ENCODE assay signal across 32 cellular contexts in the genomic region with DNA sequence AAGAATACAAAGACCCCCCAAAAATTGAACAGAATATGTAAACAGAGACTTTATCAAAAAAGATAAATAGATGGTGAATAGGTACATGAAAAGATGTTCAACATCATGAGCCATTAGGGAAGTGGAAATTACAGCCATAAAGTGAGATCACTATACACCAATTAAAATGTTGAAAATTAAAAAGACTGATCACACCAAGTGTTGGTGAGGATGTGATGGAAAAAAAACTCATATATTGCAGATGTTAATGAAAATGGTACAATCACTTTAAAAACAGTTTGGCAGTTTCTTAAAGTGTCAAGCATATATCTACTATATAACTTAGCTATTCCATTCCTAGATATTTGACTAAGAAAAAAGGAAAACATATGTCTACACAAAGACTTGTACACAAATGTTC.
DNase-seq lines count a peak whose midpoint lies in the region; ATAC-seq, FAIRE-seq and TF ChIP-seq lines count a peak whose summit lies in the region.
"Had no signal": no experiment of that assay in that cellular context is flagged by ENCODE, and none has a peak within 500 bp of the region (broad histone marks: within the 10 kb centered on the region; RNA-seq: fewer than 3 reads in every experiment).

No MANE protein-coding gene starts in this region.

- no peak for TF ChIP-seq CTCF in HepG2 (CRISPR knock-in tag; IDR thresholded peaks at IDR 0.05)
- TF ChIP-seq CTCF in right lobe of liver (IDR thresholded peaks at IDR 0.05): no peak
- TF ChIP-seq CTCF in DND-41 (IDR thresholded peaks at IDR 0.05; ENCODE audit: borderline replicate concordance, extremely low read depth, low read length, poor library complexity, severe bottlenecking): no peak
- TF ChIP-seq CTCF in HEK293 (tag by site-specific recombination; IDR thresholded peaks at IDR 0.05): no peak

- no TSS peak for BruUV-seq in HepG2 (replicated peaks; lab: Mats Ljungman, UMichigan)

- H2AFZ ChIP-seq in HepG2 (ENCODE audit: low read length) (no peak overlapping the region), DND-41 (ENCODE audit: low read depth, low read length) (no peak overlapping the region)

- H3K9me3 ChIP-seq in HepG2 (ENCODE audit: low read length) (no peaks in the 10 kb centered on the region), right lobe of liver (peaks cover 0 to 5% (median 0%) of the 10 kb centered on the region in 4 donors), DND-41 (ENCODE audit: insufficient read depth, low read length, severe bottlenecking) (peaks cover 10% of the 10 kb centered on the region), HEK293 (ENCODE audit: control insufficient read depth, insufficient read depth, low read depth, low read length) (no peaks in the 10 kb centered on the region)
- H3K9me3 ChIP-seq: BE2C, Caco-2 had no signal

- H3K9ac ChIP-seq in HepG2 (ENCODE audit: insufficient read depth, low read depth, low read length) (no peak overlapping the region), DND-41 (ENCODE audit: low read depth, low read length) (no peak overlapping the region)
- H3K9ac ChIP-seq: BLaER1; BLaER1 treated with 17β-estradiol and CSF1 and Interleukin-3, amounts not matched to agents 10 nM and 100 nM had no signal

- H3K79me2 ChIP-seq in HepG2 (ENCODE audit: insufficient read depth, low read length): no peaks in the 10 kb centered on the region
- H3K79me2 ChIP-seq in DND-41 (ENCODE audit: insufficient read depth, low read length): no peaks in the 10 kb centered on the region

- H3K27ac ChIP-seq in HepG2 (ENCODE audit: extremely low read length, insufficient read depth, low read length) (no peak overlapping the region), right lobe of liver (no peak overlapping the region), DND-41 (ENCODE audit: low read length) (0 out of 2 replicates have a peak overlapping the region, but pooled peaks have one; percentile 99), HEK293 (ENCODE audit: extremely low read depth, low read depth, low read length) (no peak overlapping the region)
- H3K27ac ChIP-seq: 22Rv1; A549; BLaER1; BLaER1 treated with 17β-estradiol and CSF1 and Interleukin-3, amounts not matched to agents 10 nM and 100 nM; C4-2B had no signal

- peak; percentile 15 for FAIRE-seq in HepG2 (lab: Jason Lieb, UNC)
- FAIRE-seq: A204.1, A549, D721Med had no signal

- POLR2A ChIA-PET in HepG2 (lab: Yijun Ruan, JAX): no interaction called here
- POLR2A ChIA-PET in HEK293 (lab: Yijun Ruan, JAX): no interaction called here

- no peak for TF ChIP-seq RAD21 in HepG2 (CRISPR knock-in tag; IDR thresholded peaks at IDR 0.05)

- intact Hi-C loops in HepG2 (cut with micrococcal nuclease; ENCODE audit: unreplicated experiment): no loop called here
- intact Hi-C loops in right lobe of liver (cut with DNase I): no loop called here

- no peaks in the 10 kb centered on the region for H3K27me3 ChIP-seq in HepG2 (ENCODE audit: control insufficient read depth in 1 of 2, insufficient read depth in 2 of 2, low read length in 2 of 2)
- no peaks in the 10 kb centered on the region for H3K27me3 ChIP-seq in right lobe of liver
- H3K27me3 ChIP-seq in DND-41 (ENCODE audit: insufficient read depth, low read length, poor library complexity): no peaks in the 10 kb centered on the region
- H3K27me3 ChIP-seq: BE2C; BLaER1; BLaER1 treated with 17β-estradiol and CSF1 and Interleukin-3, amounts not matched to agents 10 nM and 100 nM had no signal

- H3K4me1 ChIP-seq in HepG2 (ENCODE audit: insufficient read depth, low read length) (no peaks in the 10 kb centered on the region), right lobe of liver (no peaks in the 10 kb centered on the region), DND-41 (ENCODE audit: insufficient read depth, low read length) (peaks cover 47% of the 10 kb centered on the region), HEK293 (ENCODE audit: control insufficient read depth, insufficient read depth, low read length) (no peaks in the 10 kb centered on the region)
- H3K4me1 ChIP-seq: A549, BE2C, Caco-2 had no signal

- H4K20me1 ChIP-seq in HepG2 (ENCODE audit: insufficient read depth, low read length) (no peaks in the 10 kb centered on the region), DND-41 (ENCODE audit: insufficient read depth, low read length) (no peaks in the 10 kb centered on the region)
- H4K20me1 ChIP-seq: BLaER1; BLaER1 treated with 17β-estradiol and CSF1 and Interleukin-3, amounts not matched to agents 10 nM and 100 nM had no signal

- no peak for TF ChIP-seq EP300 in HepG2 (IDR thresholded peaks at IDR 0.05; ENCODE audit: low read depth in 2 of 2, low read length in 2 of 2)
- TF ChIP-seq EP300 in HepG2 (CRISPR knock-in tag; IDR thresholded peaks at IDR 0.05; ENCODE audit: borderline replicate concordance): no peak

- H3K36me3 ChIP-seq in HepG2 (replicated peaks in 1 of 2; ENCODE audit: control insufficient read depth in 1 of 2, insufficient read depth in 2 of 2, low read length in 2 of 2) (no peaks in the 10 kb centered on the region), right lobe of liver (no peaks in the 10 kb centered on the region), DND-41 (ENCODE audit: insufficient read depth, low read length) (no peaks in the 10 kb centered on the region), HEK293 (ENCODE audit: control insufficient read depth in 2 of 2, insufficient read depth in 1 of 2, low read length in 2 of 2) (no peaks in the 10 kb centered on the region)
- H3K36me3 ChIP-seq: BE2C; BLaER1; BLaER1 treated with 17β-estradiol and CSF1 and Interleukin-3, amounts not matched to agents 10 nM and 100 nM had no signal

- in situ Hi-C loops in HepG2 (cut with HindIII; ENCODE audit: extremely low pct_ligation_motif_present, low pct_unique_long_range_greater_than_20kb): no loop called here

- TF ChIP-seq POLR2A in HepG2 (IDR thresholded peaks at IDR 0.05; ENCODE audit: insufficient read depth in 1 of 2, low read depth in 2 of 2, low read length in 2 of 2): no peak
- TF ChIP-seq POLR2A in right lobe of liver (IDR thresholded peaks at IDR 0.05): no peak

- CTCF ChIA-PET in HepG2 (lab: Yijun Ruan, JAX; ENCODE audit: low intra/inter-chr PET ratio, low total read pairs): no interaction called here
- CTCF ChIA-PET in HEK293 (lab: Yijun Ruan, JAX): interaction anchor here (1.0 kb wide), 1 partner anchor 193 kb away, joined by 5 read pairs; no protein-coding TSS in a partner anchor

- H3K4me2 ChIP-seq in HepG2 (ENCODE audit: low read depth, low read length) (no peak overlapping the region), DND-41 (ENCODE audit: insufficient read depth, low read length) (no peak overlapping the region)
- H3K4me2 ChIP-seq: A549; BLaER1; BLaER1 treated with 17β-estradiol and CSF1 and Interleukin-3, amounts not matched to agents 10 nM and 100 nM had no signal

- H3K4me3 ChIP-seq in HepG2 (replicated peaks in 1 of 3; ENCODE audit: insufficient read depth in 1 of 3, low read depth in 2 of 3, low read length in 3 of 3) (no peak overlapping the region), right lobe of liver (no peak overlapping the region), DND-41 (ENCODE audit: low read depth in 1 of 2, low read length in 2 of 2) (no peak overlapping the region), HEK293 (ENCODE audit: low read depth, low read length) (no peak overlapping the region)
- H3K4me3 ChIP-seq: A549; BLaER1; BLaER1 treated with 17β-estradiol and CSF1 and Interleukin-3, amounts not matched to agents 10 nM and 100 nM had no signal

- DNase-seq in HepG2 (ENCODE audit: low spot score) (no peak), right lobe of liver (no peak), DND-41 (no peak), SW480 (ENCODE audit: low spot score) (no peak), kidney glomerular epithelial cell (lab: John Stamatoyannopoulos, UW) (no peak)
- DNase-seq: 8988T; ACHN; AML-193; BE2C; C1 segment of cervical spinal cord; Caco-2; Calu3; CD4-positive, alpha-beta memory T cell; CD4-positive, alpha-beta T cell; CD4-positive, CD25-positive, alpha-beta regulatory T cell; CD8-positive, alpha-beta memory T cell; CD8-positive, alpha-beta T cell; COR-L47; DMS 273 treated with DMSO at 0.1 percent for 48 hours; DMS153; DMS53; DMS79; DMS79 treated with DMSO at 0.1 percent for 48 hours; EL had no signal

- ATAC-seq in HepG2: no peak
- ATAC-seq in right lobe of liver: no peak
- no peak for ATAC-seq in DND-41 (ENCODE audit: insufficient read depth, low read depth)
- ATAC-seq: A549; CD8-positive, alpha-beta T cell had no signal

TF ChIP-seq in HepG2, 621 proteins besides CTCF, POLR2A, EP300 and RAD21 (continues in another document):
- no peak for TF ChIP-seq SIX4 (CRISPR knock-in tag; IDR thresholded peaks at IDR 0.05)
- no peak for TF ChIP-seq WIZ (CRISPR knock-in tag; IDR thresholded peaks at IDR 0.05)
- no peak for TF ChIP-seq MIER2 (CRISPR knock-in tag; IDR thresholded peaks at IDR 0.05)
- TF ChIP-seq ELF3 (CRISPR knock-in tag; IDR thresholded peaks at IDR 0.05): no peak
- no peak for TF ChIP-seq RBM39 (IDR thresholded peaks at IDR 0.05; ENCODE audit: low read depth, low read length, poor library complexity, severe bottlenecking)
- no peak for TF ChIP-seq ERF (CRISPR knock-in tag; IDR thresholded peaks at IDR 0.05)
- no peak for TF ChIP-seq ZBTB42 (CRISPR knock-in tag; IDR thresholded peaks at IDR 0.05)
- TF ChIP-seq ZNF30 (CRISPR knock-in tag; IDR thresholded peaks at IDR 0.05): no peak
- no peak for TF ChIP-seq MEIS1 (CRISPR knock-in tag; IDR thresholded peaks at IDR 0.05; ENCODE audit: borderline replicate concordance)
- no peak for TF ChIP-seq ZNF446 (CRISPR knock-in tag; IDR thresholded peaks at IDR 0.05)
- no peak for TF ChIP-seq ZNF772 (CRISPR knock-in tag; IDR thresholded peaks at IDR 0.05)
- no peak for TF ChIP-seq MZF1 (CRISPR knock-in tag; IDR thresholded peaks at IDR 0.05; ENCODE audit: borderline replicate concordance)
- TF ChIP-seq FOSL1 (CRISPR knock-in tag; IDR thresholded peaks at IDR 0.05; ENCODE audit: borderline replicate concordance): no peak

TF ChIP-seq in HEK293, 187 proteins besides CTCF, POLR2A, EP300 and RAD21:
- TF ChIP-seq ZNF184 (tag by site-specific recombination; IDR thresholded peaks at IDR 0.05): peak; percentile 97
- no peak for TF ChIP-seq ZNF433 (tag by site-specific recombination; IDR thresholded peaks at IDR 0.05; ENCODE audit: low read depth)
